11 cellular contexts compared by ENCODE assay signal in genomic region chr15:36877796-36878744, GRCh38.
DNase-seq lines count a peak whose midpoint lies in the region; ATAC-seq and TF ChIP-seq lines count a peak whose summit lies in the region.
"Had no signal": no experiment of that assay in that cellular context is flagged by ENCODE, and none has a peak within 500 bp of the region (broad histone marks: within the 10 kb centered on the region; RNA-seq: fewer than 3 reads in every experiment).

No MANE protein-coding gene starts in this region.

- H3K9me3 Mint-ChIP-seq in activated T-helper 17 cell treated with anti-CD3 and anti-CD28 coated beads, Interleukin-2, amount 50 U/mL, for 72 hours, result no peaks in the 10 kb centered on the region

- POLR2A ChIA-PET in GM10248 (lab: Yijun Ruan, JAX), result interaction anchor here (1.1 kb wide), 1 partner anchor 223 kb away, joined by 3 read pairs; no protein-coding TSS in a partner anchor

- H3K4me3 Mint-ChIP-seq in activated T-helper 17 cell treated with anti-CD3 and anti-CD28 coated beads, Interleukin-2, amount 50 U/mL, for 72 hours, result peak overlapping the region; percentile 13

- no peak for DNase-seq in AG09309 (ENCODE audit: low read depth)
- DNase-seq in left lobe of liver (ENCODE audit: low spot score), result no peak
- no peak for DNase-seq in NCI-H187 treated with DMSO at 0.1 percent for 48 hours (lab: John Stamatoyannopoulos, UW)
- DNase-seq in GM10248 (ENCODE audit: extremely low spot score), result no peak
- no peak for DNase-seq in left colon
- DNase-seq: mammary epithelial cell had no signal

- H3K4me1 Mint-ChIP-seq in activated T-helper 17 cell treated with anti-CD3 and anti-CD28 coated beads, Interleukin-2, amount 50 U/mL, for 72 hours, result no peaks in the 10 kb centered on the region

- intact Hi-C loops in left colon (cut with DNase I, micrococcal nuclease), result no loop called here

- ATAC-seq in GM19467 (IDR thresholded peaks at IDR 0.05; ENCODE audit: unreplicated experiment), result peak; percentile 54
- no peak for ATAC-seq in activated T-helper 17 cell treated with anti-CD3 and anti-CD28 coated beads, Interleukin-2, amount 50 U/mL, for 72 hours (replicated peaks)
- peak; percentile 41 for ATAC-seq in left lobe of liver
- no peak for ATAC-seq in GM18858 (IDR thresholded peaks at IDR 0.05; ENCODE audit: unreplicated experiment)
- ATAC-seq in left colon, result no peak
- ATAC-seq: Panc1 had no signal

- peak overlapping the region; percentile 4; the same call in 1 of the 2 replicates for H3K4me3 ChIP-seq in AG09309 (ENCODE audit: control insufficient read depth, low read depth, low read length)
- H3K4me3 ChIP-seq: BLaER1 had no signal

- CTCF ChIA-PET in GM10248 (lab: Yijun Ruan, JAX), result interaction anchor here (0.9 to 2.0 kb wide), 8 partner anchors 10 to 1127 kb away, joined by 3 to 5 read pairs (median 3); no protein-coding TSS in a partner anchor

- H3K36me3 Mint-ChIP-seq in activated T-helper 17 cell treated with anti-CD3 and anti-CD28 coated beads, Interleukin-2, amount 50 U/mL, for 72 hours (ENCODE audit: low read depth), result no peaks in the 10 kb centered on the region

- TF ChIP-seq CTCF in AG09309 (IDR thresholded peaks at IDR 0.05; ENCODE audit: control insufficient read depth, insufficient read depth, low read depth, low read length, missing control alignments) (no peak), GM10248 (IDR thresholded peaks at IDR 0.05; ENCODE audit: control extremely low read depth, extremely low read depth, low read depth, missing control alignments) (no peak)

- peaks cover 75% of the 10 kb centered on the region for H3K27me3 Mint-ChIP-seq in activated T-helper 17 cell treated with anti-CD3 and anti-CD28 coated beads, Interleukin-2, amount 50 U/mL, for 72 hours

- no peak overlapping the region for H3K27ac Mint-ChIP-seq in activated T-helper 17 cell treated with anti-CD3 and anti-CD28 coated beads, Interleukin-2, amount 50 U/mL, for 72 hours

Comparison
In these comparisons a context has a peak if more than half of its experiments do, and no peak if none do; other contexts are left out.
1. ATAC-seq: peak in GM19467 (single experiment) and left lobe of liver (single experiment); none in activated T-helper 17 cell treated with anti-CD3 and anti-CD28 coated beads, Interleukin-2, amount 50 U/mL, for 72 hours (single experiment), GM18858 (single experiment) and left colon (single experiment).